In the genomic region with DNA sequence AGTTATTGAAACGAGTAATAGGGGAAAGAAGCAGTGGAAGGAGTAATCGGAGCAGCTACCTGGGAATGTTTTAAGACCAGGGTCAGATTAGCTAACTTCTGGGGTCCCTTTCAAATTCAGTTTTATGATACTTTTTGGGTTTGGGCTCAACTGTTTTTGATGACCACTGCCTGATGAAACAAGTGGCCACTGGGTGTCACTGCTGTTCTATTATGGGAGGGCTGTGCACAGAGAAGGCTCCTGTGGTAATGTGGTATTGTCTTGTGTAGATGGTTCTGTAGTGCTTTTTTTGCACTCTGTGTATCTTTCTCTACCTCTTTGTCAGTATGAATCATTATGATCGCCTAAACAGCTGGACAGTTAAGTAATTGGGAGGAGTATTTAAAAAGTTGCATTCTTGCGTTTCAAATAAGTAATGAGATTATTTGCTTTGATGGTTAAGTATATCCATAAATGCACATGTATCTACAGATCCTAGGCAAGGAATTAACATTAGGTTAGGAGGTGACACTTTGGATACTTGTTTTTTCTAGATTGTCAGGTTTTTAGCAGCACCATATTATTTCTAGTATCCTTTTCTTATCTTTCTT, we compare ENCODE assay signal across 8 cellular contexts.
DNase-seq lines count a peak whose midpoint lies in the region; ATAC-seq, FAIRE-seq and TF ChIP-seq lines count a peak whose summit lies in the region.

No MANE protein-coding gene starts in this region.

- peak; percentile 35 for FAIRE-seq in D721Med (lab: Jason Lieb, UNC)

- H3K27me3 Mint-ChIP-seq in activated T-helper 1 cell treated with anti-CD3 and anti-CD28 coated beads, Interleukin-12 subunit alpha, Interleukin-12 subunit beta, Interleukin-2, Interleukin-4 antibody, amounts not matched to agents 30 ng/mL and 10 ng/mL and 1 ng/mL, durations not matched to agents 14 hours and 24 hours and 36 hours (ENCODE audit: insufficient read depth) = peaks cover 5% of the 10 kb centered on the region
- H3K27me3 Mint-ChIP-seq in effector memory CD8-positive, alpha-beta T cell = peaks cover 5 to 27% of the 10 kb centered on the region in 2 donors

- H3K27ac ChIP-seq in trophoblast cell (ENCODE audit: low read depth, low read length) = no peak overlapping the region

- H3K4me2 ChIP-seq in trophoblast cell (ENCODE audit: low read length) = no peak overlapping the region

- no peaks in the 10 kb centered on the region for H3K79me2 ChIP-seq in trophoblast cell (ENCODE audit: control insufficient read depth, insufficient read depth, low read length, poor library complexity)

- no peaks in the 10 kb centered on the region for H3K9me3 ChIP-seq in trophoblast cell (ENCODE audit: insufficient read depth, low read depth, low read length)

- H3K18ac ChIP-seq in trophoblast cell (ENCODE audit: low read length) = no peak overlapping the region

- H3K4me3 Mint-ChIP-seq in activated T-helper 1 cell treated with anti-CD3 and anti-CD28 coated beads, Interleukin-12 subunit alpha, Interleukin-12 subunit beta, Interleukin-2, Interleukin-4 antibody, amounts not matched to agents 30 ng/mL and 10 ng/mL and 1 ng/mL, durations not matched to agents 14 hours and 24 hours and 36 hours = no peak overlapping the region
- H3K4me3 Mint-ChIP-seq in effector memory CD8-positive, alpha-beta T cell = no peak overlapping the region

- no peak overlapping the region for H4K12ac ChIP-seq in trophoblast cell (ENCODE audit: low read depth, low read length)

- no peak overlapping the region for H2AFZ ChIP-seq in trophoblast cell (ENCODE audit: insufficient read depth, low read length, poor library complexity)

- H3K4me3 ChIP-seq in trophoblast cell (ENCODE audit: low read depth, low read length) = no peak overlapping the region

- H2BK12ac ChIP-seq in trophoblast cell (ENCODE audit: low read length) = no peak overlapping the region

- peak; percentile 85 for ATAC-seq in HG03135 (IDR thresholded peaks at IDR 0.05; ENCODE audit: unreplicated experiment)
- ATAC-seq in effector memory CD8-positive, alpha-beta T cell (replicated peaks) = no peak

- H3K14ac ChIP-seq in trophoblast cell (ENCODE audit: low read length) = no peak overlapping the region

- no peaks in the 10 kb centered on the region for H3K79me1 ChIP-seq in trophoblast cell (ENCODE audit: low read length)

- no peak overlapping the region for H3K23ac ChIP-seq in trophoblast cell (ENCODE audit: low read length)

- H3K9ac ChIP-seq in trophoblast cell (ENCODE audit: low read length) = no peak overlapping the region

- TF ChIP-seq CTCF in D721Med (IDR thresholded peaks at IDR 0.05; ENCODE audit: insufficient read depth, missing control alignments) = peak; percentile 65

- no peaks in the 10 kb centered on the region for H3K4me1 ChIP-seq in trophoblast cell (ENCODE audit: control insufficient read depth in 1 of 2, insufficient read depth in 2 of 2, low read length in 2 of 2)

- no peak overlapping the region for H4K8ac ChIP-seq in trophoblast cell (ENCODE audit: low read depth, low read length)

- H3K36me3 ChIP-seq in trophoblast cell (ENCODE audit: control insufficient read depth in 1 of 2, insufficient read depth in 2 of 2, low read length in 2 of 2) = no peaks in the 10 kb centered on the region

- no peak overlapping the region for H2BK5ac ChIP-seq in trophoblast cell (ENCODE audit: low read depth, low read length, poor library complexity)

- no peak overlapping the region for H3K27ac Mint-ChIP-seq in activated T-helper 1 cell treated with anti-CD3 and anti-CD28 coated beads, Interleukin-12 subunit alpha, Interleukin-12 subunit beta, Interleukin-2, Interleukin-4 antibody, amounts not matched to agents 30 ng/mL and 10 ng/mL and 1 ng/mL, durations not matched to agents 14 hours and 24 hours and 36 hours
- H3K27ac Mint-ChIP-seq in effector memory CD8-positive, alpha-beta T cell = no peak overlapping the region

- DNase-seq in D721Med (ENCODE audit: insufficient read length, low spot score) (no peak), GM19238 (ENCODE audit: insufficient read length, low spot score) (peak; percentile 23), NCI-H2196 (lab: John Stamatoyannopoulos, UW; ENCODE audit: unreplicated experiment) (peak; percentile 70), glomerular visceral epithelial cell (ENCODE audit: extremely low spot score) (peak; percentile 45), trophoblast cell (peak; percentile 12 to 65)
- peak; percentile 20 for DNase-seq in activated T-helper 1 cell treated with anti-CD3 and anti-CD28 coated beads, Interleukin-12 subunit alpha, Interleukin-12 subunit beta, Interleukin-2, Interleukin-4 antibody, amounts not matched to agents 30 ng/mL and 10 ng/mL and 1 ng/mL, durations not matched to agents 14 hours and 24 hours and 36 hours (ENCODE audit: low spot score)
- no peak for DNase-seq in effector memory CD8-positive, alpha-beta T cell

- no peak overlapping the region for H2BK120ac ChIP-seq in trophoblast cell (ENCODE audit: insufficient read depth, low read length, poor library complexity)

- H3K27me3 ChIP-seq in trophoblast cell (ENCODE audit: insufficient read depth, low read length) = no peaks in the 10 kb centered on the region

- WGBS in trophoblast cell (ENCODE audit: extremely low coverage, insufficient coverage, insufficient read length) = no CpG with 5 or more reads among the region's 4 CpGs

- no peak overlapping the region for H3K4ac ChIP-seq in trophoblast cell (ENCODE audit: low read depth, low read length)

- H4K91ac ChIP-seq in trophoblast cell (ENCODE audit: low read depth, low read length) = no peak overlapping the region

- no peak overlapping the region for H2AK5ac ChIP-seq in trophoblast cell (ENCODE audit: low read length)

- H3K36me3 Mint-ChIP-seq in activated T-helper 1 cell treated with anti-CD3 and anti-CD28 coated beads, Interleukin-12 subunit alpha, Interleukin-12 subunit beta, Interleukin-2, Interleukin-4 antibody, amounts not matched to agents 30 ng/mL and 10 ng/mL and 1 ng/mL, durations not matched to agents 14 hours and 24 hours and 36 hours (ENCODE audit: low read depth) = no peaks in the 10 kb centered on the region
- no peaks in the 10 kb centered on the region for H3K36me3 Mint-ChIP-seq in effector memory CD8-positive, alpha-beta T cell (ENCODE audit: insufficient read depth)

- H3K9me3 Mint-ChIP-seq in activated T-helper 1 cell treated with anti-CD3 and anti-CD28 coated beads, Interleukin-12 subunit alpha, Interleukin-12 subunit beta, Interleukin-2, Interleukin-4 antibody, amounts not matched to agents 30 ng/mL and 10 ng/mL and 1 ng/mL, durations not matched to agents 14 hours and 24 hours and 36 hours = no peaks in the 10 kb centered on the region
- H3K9me3 Mint-ChIP-seq in effector memory CD8-positive, alpha-beta T cell = no peaks in the 10 kb centered on the region

- peaks cover 6% of the 10 kb centered on the region for H3K4me1 Mint-ChIP-seq in activated T-helper 1 cell treated with anti-CD3 and anti-CD28 coated beads, Interleukin-12 subunit alpha, Interleukin-12 subunit beta, Interleukin-2, Interleukin-4 antibody, amounts not matched to agents 30 ng/mL and 10 ng/mL and 1 ng/mL, durations not matched to agents 14 hours and 24 hours and 36 hours (ENCODE audit: low read depth)
- no peaks in the 10 kb centered on the region for H3K4me1 Mint-ChIP-seq in effector memory CD8-positive, alpha-beta T cell (ENCODE audit: low read depth in 2 of 2)

- intact Hi-C loops in activated T-helper 1 cell treated with anti-CD3 and anti-CD28 coated beads, Interleukin-12 subunit alpha, Interleukin-12 subunit beta, Interleukin-2, Interleukin-4 antibody, amounts not matched to agents 30 ng/mL and 10 ng/mL and 1 ng/mL, durations not matched to agents 14 hours and 24 hours and 36 hours (cut with micrococcal nuclease) = loop anchor here (1.0 to 10.0 kb wide), 9 partner anchors 21 to 1553 kb away; a partner anchor contains a TSS

Comparison
In these comparisons a context has a peak if more than half of its experiments do, and no peak if none do; other contexts are left out.
1. DNase-seq: peak in GM19238 (single experiment), NCI-H2196 (single experiment), activated T-helper 1 cell treated with anti-CD3 and anti-CD28 coated beads, Interleukin-12 subunit alpha, Interleukin-12 subunit beta, Interleukin-2, Interleukin-4 antibody, amounts not matched to agents 30 ng/mL and 10 ng/mL and 1 ng/mL, durations not matched to agents 14 hours and 24 hours and 36 hours (single experiment), glomerular visceral epithelial cell (single experiment) and trophoblast cell (2 of 2); none in D721Med (single experiment) and effector memory CD8-positive, alpha-beta T cell (0 of 3).